In genomic region chr16:89009343-89010209, GRCh38 we compare ENCODE assay signal across 1 cellular context.
TF ChIP-seq lines count a peak whose summit lies in the region.

No MANE protein-coding gene starts in this region.

TF ChIP-seq in K562, 482 proteins besides CTCF, POLR2A, EP300 and RAD21 (continued from another document and continues in another):
- 0 out of 2 replicates have a peak, but pooled peaks have one; percentile 21 for TF ChIP-seq GABPB1 (CRISPR knock-in tag; IDR thresholded peaks at IDR 0.05)
- peak; percentile 80 for TF ChIP-seq ARID4B (CRISPR knock-in tag; IDR thresholded peaks at IDR 0.05)
- TF ChIP-seq CLOCK (CRISPR knock-in tag; IDR thresholded peaks at IDR 0.05; ENCODE audit: borderline replicate concordance), result no peak
- TF ChIP-seq HEY1 (CRISPR knock-in tag; IDR thresholded peaks at IDR 0.05; ENCODE audit: borderline replicate concordance), result no peak
- TF ChIP-seq PRMT5 (CRISPR knock-in tag; IDR thresholded peaks at IDR 0.05), result peak; percentile 79; the same call in 1 of the 2 replicates
- TF ChIP-seq GTF2B (IDR thresholded peaks at IDR 0.05; ENCODE audit: extremely low read depth, insufficient read length), result no peak
- no peak for TF ChIP-seq PCBP2 (IDR thresholded peaks at IDR 0.05; ENCODE audit: low read depth, low read length, poor library complexity, severe bottlenecking)
- no peak for TF ChIP-seq ZBTB49 (CRISPR knock-in tag; IDR thresholded peaks at IDR 0.05; ENCODE audit: borderline replicate concordance)
- no peak for TF ChIP-seq NR4A1 (CRISPR knock-in tag; IDR thresholded peaks at IDR 0.05)
- 0 out of 2 replicates have a peak, but pooled peaks have one; percentile 32 for TF ChIP-seq NR4A1 (tag; IDR thresholded peaks at IDR 0.05)
- TF ChIP-seq ZNF780A (CRISPR knock-in tag; IDR thresholded peaks at IDR 0.05), result no peak
- TF ChIP-seq BACH1 (tag; IDR thresholded peaks at IDR 0.05), result no peak
- peak in 1 of 2 experiments; percentile 96 for TF ChIP-seq AFF1 (IDR thresholded peaks at IDR 0.05; ENCODE audit: low read depth in 1 of 2, partially characterized antibody in 2 of 2)
- 0 out of 2 replicates have a peak, but pooled peaks have one; percentile 16 for TF ChIP-seq FOXP4 (CRISPR knock-in tag; IDR thresholded peaks at IDR 0.05; ENCODE audit: borderline replicate concordance)
- TF ChIP-seq BRF1 (IDR thresholded peaks at IDR 0.05; ENCODE audit: borderline replicate concordance, extremely low read depth, insufficient read length), result no peak
- TF ChIP-seq MXI1 (IDR thresholded peaks at IDR 0.05; ENCODE audit: low read depth, low read length), result 0 out of 2 replicates have a peak, but pooled peaks have one; percentile 52
- no peak for TF ChIP-seq SMARCA5 (IDR thresholded peaks at IDR 0.05)
- TF ChIP-seq FIP1L1 (IDR thresholded peaks at IDR 0.05; ENCODE audit: low read depth, low read length, poor library complexity, severe bottlenecking), result no peak
- peak; percentile 100 for TF ChIP-seq EHMT2 (IDR thresholded peaks at IDR 0.05)
- no peak for TF ChIP-seq JUN (IDR thresholded peaks at IDR 0.05; ENCODE audit: borderline replicate concordance, low read depth, low read length)
- TF ChIP-seq JUN (CRISPR knock-in tag; IDR thresholded peaks at IDR 0.05; ENCODE audit: borderline replicate concordance), result 0 out of 2 replicates have a peak, but pooled peaks have one; percentile 28
- no peak for TF ChIP-seq EGR1 (conservative IDR thresholded peaks at IDR 0.05)
- 0 out of 2 replicates have a peak, but pooled peaks have one; percentile 29 for TF ChIP-seq ZBTB2 (IDR thresholded peaks at IDR 0.05)
- TF ChIP-seq LCOR (CRISPR knock-in tag; IDR thresholded peaks at IDR 0.05), result 0 out of 2 replicates have a peak, but pooled peaks have one; percentile 16
- no peak for TF ChIP-seq MXD1 (CRISPR knock-in tag; IDR thresholded peaks at IDR 0.05; ENCODE audit: borderline replicate concordance, poor library complexity, severe bottlenecking)
- no peak for TF ChIP-seq DLX4 (CRISPR knock-in tag; IDR thresholded peaks at IDR 0.05)
- no peak for TF ChIP-seq SLC30A9 (CRISPR knock-in tag; IDR thresholded peaks at IDR 0.05)
- TF ChIP-seq E2F1 (CRISPR knock-in tag; IDR thresholded peaks at IDR 0.05), result peak; percentile 47; the same call in 1 of the 2 replicates
- peak; percentile 61; the same call in 1 of the 2 replicates for TF ChIP-seq TFAP4 (CRISPR knock-in tag; IDR thresholded peaks at IDR 0.05; ENCODE audit: borderline replicate concordance)
